1 cellular context compared by ENCODE assay signal in the genomic region with DNA sequence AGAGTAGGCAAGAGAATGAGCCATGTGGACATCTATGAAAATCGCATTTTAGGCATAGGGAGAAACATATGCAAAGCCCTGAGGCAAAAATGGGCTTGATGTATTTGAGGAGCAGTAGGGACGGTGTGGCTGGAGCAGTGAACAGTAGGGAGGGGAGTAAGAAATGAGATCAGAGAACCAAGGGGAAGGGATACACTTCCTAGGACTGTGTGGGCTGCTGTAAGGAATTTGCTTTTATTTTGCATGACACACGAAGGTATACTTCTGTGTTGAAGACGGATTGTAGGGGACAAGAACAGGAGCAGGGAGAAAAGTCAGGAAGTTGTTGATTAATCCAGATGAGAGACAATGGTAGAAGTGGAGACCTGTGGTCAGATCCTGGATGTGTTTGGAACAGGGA.
TF ChIP-seq lines count a peak whose summit lies in the region.

No MANE protein-coding gene starts in this region.

TF ChIP-seq in GM23338, 12 proteins besides CTCF, POLR2A, EP300 and RAD21 (continued from another document):
- TF ChIP-seq, protein P1, sequence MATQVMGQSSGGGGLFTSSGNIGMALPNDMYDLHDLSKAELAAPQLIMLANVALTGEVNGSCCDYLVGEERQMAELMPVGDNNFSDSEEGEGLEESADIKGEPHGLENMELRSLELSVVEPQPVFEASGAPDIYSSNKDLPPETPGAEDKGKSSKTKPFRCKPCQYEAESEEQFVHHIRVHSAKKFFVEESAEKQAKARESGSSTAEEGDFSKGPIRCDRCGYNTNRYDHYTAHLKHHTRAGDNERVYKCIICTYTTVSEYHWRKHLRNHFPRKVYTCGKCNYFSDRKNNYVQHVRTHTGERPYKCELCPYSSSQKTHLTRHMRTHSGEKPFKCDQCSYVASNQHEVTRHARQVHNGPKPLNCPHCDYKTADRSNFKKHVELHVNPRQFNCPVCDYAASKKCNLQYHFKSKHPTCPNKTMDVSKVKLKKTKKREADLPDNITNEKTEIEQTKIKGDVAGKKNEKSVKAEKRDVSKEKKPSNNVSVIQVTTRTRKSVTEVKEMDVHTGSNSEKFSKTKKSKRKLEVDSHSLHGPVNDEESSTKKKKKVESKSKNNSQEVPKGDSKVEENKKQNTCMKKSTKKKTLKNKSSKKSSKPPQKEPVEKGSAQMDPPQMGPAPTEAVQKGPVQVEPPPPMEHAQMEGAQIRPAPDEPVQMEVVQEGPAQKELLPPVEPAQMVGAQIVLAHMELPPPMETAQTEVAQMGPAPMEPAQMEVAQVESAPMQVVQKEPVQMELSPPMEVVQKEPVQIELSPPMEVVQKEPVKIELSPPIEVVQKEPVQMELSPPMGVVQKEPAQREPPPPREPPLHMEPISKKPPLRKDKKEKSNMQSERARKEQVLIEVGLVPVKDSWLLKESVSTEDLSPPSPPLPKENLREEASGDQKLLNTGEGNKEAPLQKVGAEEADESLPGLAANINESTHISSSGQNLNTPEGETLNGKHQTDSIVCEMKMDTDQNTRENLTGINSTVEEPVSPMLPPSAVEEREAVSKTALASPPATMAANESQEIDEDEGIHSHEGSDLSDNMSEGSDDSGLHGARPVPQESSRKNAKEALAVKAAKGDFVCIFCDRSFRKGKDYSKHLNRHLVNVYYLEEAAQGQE (IDR thresholded peaks at IDR 0.05; ENCODE audit: unreplicated experiment): no peak
- TF ChIP-seq ZNF331 (CRISPR knock-in tag; IDR thresholded peaks at IDR 0.05; ENCODE audit: low read depth) (no peak), EZH2 (IDR thresholded peaks at IDR 0.05; ENCODE audit: low read depth, unreplicated experiment) (no peak), JUNB (IDR thresholded peaks at IDR 0.05; ENCODE audit: unreplicated experiment) (no peak), ZNF114 (CRISPR knock-in tag; IDR thresholded peaks at IDR 0.05) (no peak), CREB1 (CRISPR knock-in tag; IDR thresholded peaks at IDR 0.05; ENCODE audit: low read depth) (no peak), POLR2AphosphoS5 (IDR thresholded peaks at IDR 0.05; ENCODE audit: low read depth) (no peak), NANOG (IDR thresholded peaks at IDR 0.05; ENCODE audit: borderline replicate concordance) (no peak)
- TF ChIP-seq, protein P2, sequence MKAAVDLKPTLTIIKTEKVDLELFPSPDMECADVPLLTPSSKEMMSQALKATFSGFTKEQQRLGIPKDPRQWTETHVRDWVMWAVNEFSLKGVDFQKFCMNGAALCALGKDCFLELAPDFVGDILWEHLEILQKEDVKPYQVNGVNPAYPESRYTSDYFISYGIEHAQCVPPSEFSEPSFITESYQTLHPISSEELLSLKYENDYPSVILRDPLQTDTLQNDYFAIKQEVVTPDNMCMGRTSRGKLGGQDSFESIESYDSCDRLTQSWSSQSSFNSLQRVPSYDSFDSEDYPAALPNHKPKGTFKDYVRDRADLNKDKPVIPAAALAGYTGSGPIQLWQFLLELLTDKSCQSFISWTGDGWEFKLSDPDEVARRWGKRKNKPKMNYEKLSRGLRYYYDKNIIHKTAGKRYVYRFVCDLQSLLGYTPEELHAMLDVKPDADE (IDR thresholded peaks at IDR 0.05): no peak
- TF ChIP-seq, protein P3, sequence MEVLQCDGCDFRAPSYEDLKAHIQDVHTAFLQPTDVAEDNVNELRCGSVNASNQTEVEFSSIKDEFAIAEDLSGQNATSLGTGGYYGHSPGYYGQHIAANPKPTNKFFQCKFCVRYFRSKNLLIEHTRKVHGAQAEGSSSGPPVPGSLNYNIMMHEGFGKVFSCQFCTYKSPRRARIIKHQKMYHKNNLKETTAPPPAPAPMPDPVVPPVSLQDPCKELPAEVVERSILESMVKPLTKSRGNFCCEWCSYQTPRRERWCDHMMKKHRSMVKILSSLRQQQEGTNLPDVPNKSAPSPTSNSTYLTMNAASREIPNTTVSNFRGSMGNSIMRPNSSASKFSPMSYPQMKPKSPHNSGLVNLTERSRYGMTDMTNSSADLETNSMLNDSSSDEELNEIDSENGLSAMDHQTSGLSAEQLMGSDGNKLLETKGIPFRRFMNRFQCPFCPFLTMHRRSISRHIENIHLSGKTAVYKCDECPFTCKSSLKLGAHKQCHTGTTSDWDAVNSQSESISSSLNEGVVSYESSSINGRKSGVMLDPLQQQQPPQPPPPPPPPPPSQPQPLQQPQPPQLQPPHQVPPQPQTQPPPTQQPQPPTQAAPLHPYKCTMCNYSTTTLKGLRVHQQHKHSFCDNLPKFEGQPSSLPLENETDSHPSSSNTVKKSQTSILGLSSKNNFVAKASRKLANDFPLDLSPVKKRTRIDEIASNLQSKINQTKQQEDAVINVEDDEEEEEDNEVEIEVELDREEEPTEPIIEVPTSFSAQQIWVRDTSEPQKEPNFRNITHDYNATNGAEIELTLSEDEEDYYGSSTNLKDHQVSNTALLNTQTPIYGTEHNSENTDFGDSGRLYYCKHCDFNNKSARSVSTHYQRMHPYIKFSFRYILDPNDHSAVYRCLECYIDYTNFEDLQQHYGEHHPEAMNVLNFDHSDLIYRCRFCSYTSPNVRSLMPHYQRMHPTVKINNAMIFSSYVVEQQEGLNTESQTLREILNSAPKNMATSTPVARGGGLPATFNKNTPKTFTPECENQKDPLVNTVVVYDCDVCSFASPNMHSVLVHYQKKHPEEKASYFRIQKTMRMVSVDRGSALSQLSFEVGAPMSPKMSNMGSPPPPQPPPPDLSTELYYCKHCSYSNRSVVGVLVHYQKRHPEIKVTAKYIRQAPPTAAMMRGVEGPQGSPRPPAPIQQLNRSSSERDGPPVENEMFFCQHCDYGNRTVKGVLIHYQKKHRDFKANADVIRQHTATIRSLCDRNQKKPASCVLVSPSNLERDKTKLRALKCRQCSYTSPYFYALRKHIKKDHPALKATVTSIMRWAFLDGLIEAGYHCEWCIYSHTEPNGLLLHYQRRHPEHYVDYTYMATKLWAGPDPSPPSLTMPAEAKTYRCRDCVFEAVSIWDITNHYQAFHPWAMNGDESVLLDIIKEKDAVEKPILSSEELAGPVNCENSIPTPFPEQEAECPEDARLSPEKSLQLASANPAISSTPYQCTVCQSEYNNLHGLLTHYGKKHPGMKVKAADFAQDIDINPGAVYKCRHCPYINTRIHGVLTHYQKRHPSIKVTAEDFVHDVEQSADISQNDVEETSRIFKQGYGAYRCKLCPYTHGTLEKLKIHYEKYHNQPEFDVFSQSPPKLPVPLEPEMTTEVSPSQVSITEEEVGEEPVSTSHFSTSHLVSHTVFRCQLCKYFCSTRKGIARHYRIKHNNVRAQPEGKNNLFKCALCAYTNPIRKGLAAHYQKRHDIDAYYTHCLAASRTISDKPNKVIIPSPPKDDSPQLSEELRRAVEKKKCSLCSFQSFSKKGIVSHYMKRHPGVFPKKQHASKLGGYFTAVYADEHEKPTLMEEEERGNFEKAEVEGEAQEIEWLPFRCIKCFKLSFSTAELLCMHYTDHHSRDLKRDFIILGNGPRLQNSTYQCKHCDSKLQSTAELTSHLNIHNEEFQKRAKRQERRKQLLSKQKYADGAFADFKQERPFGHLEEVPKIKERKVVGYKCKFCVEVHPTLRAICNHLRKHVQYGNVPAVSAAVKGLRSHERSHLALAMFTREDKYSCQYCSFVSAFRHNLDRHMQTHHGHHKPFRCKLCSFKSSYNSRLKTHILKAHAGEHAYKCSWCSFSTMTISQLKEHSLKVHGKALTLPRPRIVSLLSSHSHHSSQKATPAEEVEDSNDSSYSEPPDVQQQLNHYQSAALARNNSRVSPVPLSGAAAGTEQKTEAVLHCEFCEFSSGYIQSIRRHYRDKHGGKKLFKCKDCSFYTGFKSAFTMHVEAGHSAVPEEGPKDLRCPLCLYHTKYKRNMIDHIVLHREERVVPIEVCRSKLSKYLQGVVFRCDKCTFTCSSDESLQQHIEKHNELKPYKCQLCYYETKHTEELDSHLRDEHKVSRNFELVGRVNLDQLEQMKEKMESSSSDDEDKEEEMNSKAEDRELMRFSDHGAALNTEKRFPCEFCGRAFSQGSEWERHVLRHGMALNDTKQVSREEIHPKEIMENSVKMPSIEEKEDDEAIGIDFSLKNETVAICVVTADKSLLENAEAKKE (CRISPR knock-in tag; IDR thresholded peaks at IDR 0.05): no peak
